Comparison of ENCODE assay signal across 10 cellular contexts in the genomic region with DNA sequence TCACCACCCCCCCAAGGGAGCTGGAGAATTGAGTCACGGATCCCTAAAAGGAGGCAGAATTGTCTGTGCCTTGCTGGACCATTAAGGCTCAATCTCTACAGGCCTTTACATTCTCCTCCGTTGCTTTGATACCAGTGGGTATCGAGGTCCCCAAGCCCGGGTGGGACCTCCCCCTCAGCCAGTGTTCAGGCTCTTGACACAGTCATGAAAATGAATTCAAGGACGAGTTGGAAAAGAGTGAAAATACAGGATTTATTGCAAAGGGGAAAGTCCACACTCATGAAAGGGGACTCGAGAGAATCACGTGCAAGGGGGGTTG. TPM values are rescaled to one million over a fixed set of nuclear protein-coding genes. Genes with fewer than 3 reads are reported as not detected.
DNase-seq lines count a peak whose midpoint lies in the region; ATAC-seq, FAIRE-seq and TF ChIP-seq lines count a peak whose summit lies in the region.
"Had no signal": no experiment of that assay in that cellular context is flagged by ENCODE, and none has a peak within 500 bp of the region (broad histone marks: within the 10 kb centered on the region; RNA-seq: fewer than 3 reads in every experiment).

No MANE protein-coding gene starts in this region.

- peaks cover 26 to 79% (median 36%) of the 10 kb centered on the region in 11 experiments for H4K20me1 ChIP-seq in BLaER1 treated with 17β-estradiol and CSF1 and Interleukin-3, amounts not matched to agents 10 nM and 100 nM
- H4K20me1 ChIP-seq in GM23248 (ENCODE audit: insufficient read depth) (peaks cover 5% of the 10 kb centered on the region; the same call in 1 of the 2 replicates), K562 (replicated peaks; ENCODE audit: control insufficient read depth, insufficient read depth, low read length) (peaks cover 32% of the 10 kb centered on the region)

- H3K27ac Mint-ChIP-seq in osteocyte (ENCODE audit: unreplicated experiment) = peak overlapping the region; percentile 44

- H3F3A ChIP-seq in GM23248 (ENCODE audit: insufficient read depth) = peaks cover 63% of the 10 kb centered on the region

- TF ChIP-seq CTCF in K562 (IDR thresholded peaks at IDR 0.05 in 2 of 3, conservative IDR thresholded peaks at IDR 0.05 in 1 of 3; ENCODE audit: insufficient read depth in 2 of 3, low read depth in 1 of 3, low read length in 3 of 3) (no peak), osteocyte (IDR thresholded peaks at IDR 0.05) (no peak), body of pancreas (IDR thresholded peaks at IDR 0.05) (no peak)

- H3K79me2 ChIP-seq in GM23248 (ENCODE audit: insufficient read depth) = peaks cover 49% of the 10 kb centered on the region
- peaks cover 48% of the 10 kb centered on the region for H3K79me2 ChIP-seq in K562 (ENCODE audit: control insufficient read depth, insufficient read depth, low read length)

- H3K4me3 Mint-ChIP-seq in osteocyte (ENCODE audit: unreplicated experiment) = no peak overlapping the region

- POLR2A ChIA-PET in K562 (lab: Yijun Ruan, JAX) = interaction anchor here (0.6 to 12.2 kb wide), 15 partner anchors 9 to 205 kb away, joined by 3 to 439 read pairs (median 7); a partner anchor contains a TSS

- H3K9ac ChIP-seq in BLaER1 treated with 17β-estradiol and CSF1 and Interleukin-3, amounts not matched to agents 10 nM and 100 nM = peak overlapping the region in 1 of 11 experiments; percentile 96; a peak in 3 of 22 replicates
- H3K9ac ChIP-seq in GM23248 (no peak overlapping the region), K562 (ENCODE audit: insufficient read depth in 1 of 2, low read depth in 2 of 2, low read length in 2 of 2) (peak overlapping the region; percentile 60; a peak in 3 of 4 replicates)

- CTCF ChIA-PET in K562 (lab: Yijun Ruan, JAX; ENCODE audit: low intra/inter-chr PET ratio) = no interaction called here

- no peaks in the 10 kb centered on the region for H3K9me3 Mint-ChIP-seq in osteocyte (ENCODE audit: unreplicated experiment)

- no peaks in the 10 kb centered on the region for H3K27me3 ChIP-seq in BLaER1 treated with 17β-estradiol and CSF1 and Interleukin-3, amounts not matched to agents 10 nM and 100 nM
- H3K27me3 ChIP-seq in GM23248 (replicated peaks; ENCODE audit: insufficient read depth) (no peaks in the 10 kb centered on the region), K562 (ENCODE audit: control insufficient read depth in 2 of 2, insufficient read depth in 2 of 2, low read length in 2 of 2) (no peaks in the 10 kb centered on the region), body of pancreas (no peaks in the 10 kb centered on the region)

- H3K9me3 ChIP-seq in BLaER1 treated with 17β-estradiol and CSF1 and Interleukin-3, amounts not matched to agents 10 nM and 100 nM (replicated peaks in 1 of 11) = peaks cover 9 to 25% (median 11%) of the 10 kb centered on the region in 11 experiments
- H3K9me3 ChIP-seq in GM23248 (ENCODE audit: low read depth) (no peaks in the 10 kb centered on the region), K562 (replicated peaks; ENCODE audit: control insufficient read depth, insufficient read depth, low read depth, low read length) (peaks cover 7% of the 10 kb centered on the region), body of pancreas (no peaks in the 10 kb centered on the region)

- peaks cover 49 to 82% (median 64%) of the 10 kb centered on the region in 10 experiments for H3K4me1 ChIP-seq in BLaER1 treated with 17β-estradiol and CSF1 and Interleukin-3, amounts not matched to agents 10 nM and 100 nM
- peaks cover 14% of the 10 kb centered on the region for H3K4me1 ChIP-seq in GM23248 (ENCODE audit: insufficient read depth)
- peaks cover 25 to 44% of the 10 kb centered on the region in 2 experiments for H3K4me1 ChIP-seq in K562 (replicated peaks in 1 of 2; ENCODE audit: control insufficient read depth in 2 of 2, insufficient read depth in 2 of 2, low read length in 2 of 2)
- peaks cover 36% of the 10 kb centered on the region for H3K4me1 ChIP-seq in body of pancreas

- no peak overlapping the region for H3K4me3 ChIP-seq in BLaER1 treated with 17β-estradiol and CSF1 and Interleukin-3, amounts not matched to agents 10 nM and 100 nM
- no peak overlapping the region for H3K4me3 ChIP-seq in GM23248
- H3K4me3 ChIP-seq in K562 = no peak overlapping the region
- no peak overlapping the region for H3K4me3 ChIP-seq in body of pancreas

- TF ChIP-seq RAD21 in K562 (CRISPR knock-in tag; conservative IDR thresholded peaks at IDR 0.05 in 1 of 2, IDR thresholded peaks at IDR 0.05 in 1 of 2) = no peak

- no peak for TF ChIP-seq EP300 in K562 (IDR thresholded peaks at IDR 0.05; ENCODE audit: low read length)

- H2AFZ ChIP-seq in GM23248 (no peak overlapping the region), K562 (ENCODE audit: low read depth, low read length) (no peak overlapping the region)

- H3K4me1 Mint-ChIP-seq in osteocyte (ENCODE audit: unreplicated experiment) = peaks cover 31% of the 10 kb centered on the region

- no peaks in the 10 kb centered on the region for H3K9me1 ChIP-seq in K562 (ENCODE audit: control insufficient read depth, insufficient read depth, low read length)

- no TSS peak for BruUV-seq in K562 (replicated peaks; lab: Mats Ljungman, UMichigan)

- peaks cover 42% of the 10 kb centered on the region for H3K36me3 Mint-ChIP-seq in osteocyte (ENCODE audit: unreplicated experiment)

- H3K36me3 ChIP-seq in BLaER1 treated with 17β-estradiol and CSF1 and Interleukin-3, amounts not matched to agents 10 nM and 100 nM = peaks cover 42 to 68% (median 55%) of the 10 kb centered on the region in 11 experiments
- H3K36me3 ChIP-seq in GM23248 (ENCODE audit: low read depth) = peaks cover 42% of the 10 kb centered on the region
- peaks cover 42% of the 10 kb centered on the region for H3K36me3 ChIP-seq in K562 (ENCODE audit: control insufficient read depth, insufficient read depth, low read length)
- H3K36me3 ChIP-seq in body of pancreas (replicated peaks in 1 of 2; ENCODE audit: insufficient read depth in 1 of 2, low read depth in 2 of 2) = peaks cover 0 to 4% of the 10 kb centered on the region in 2 donors

- FAIRE-seq in K562 (lab: Jason Lieb, UNC) = no peak

- 80 to 81% methylated on average over 7 of the region's 7 CpGs for WGBS in GM23248 (ENCODE audit: low coverage in 1 of 2, low lambda C conversion rate in 2 of 2, missing lambda C conversion rate in 2 of 2), 2 experiments
- WGBS in K562 (ENCODE audit: insufficient coverage, low coverage, missing lambda C conversion rate) = 23% methylated on average over 7 of the region's 7 CpGs
- 78 to 86% methylated on average over 7 of the region's 7 CpGs for WGBS in body of pancreas, 2 donors

- peak; percentile 30 for DNase-seq in GM23248
- DNase-seq in K562 (ENCODE audit: extremely low read depth in 1 of 4, low spot score in 3 of 4) = peak in 1 of 4 experiments; percentile 9
- DNase-seq in osteocyte (ENCODE audit: extremely low spot score, unreplicated experiment) = no peak
- no peak for DNase-seq in body of pancreas
- no peak for DNase-seq in stimulated activated CD4-positive, alpha-beta T cell treated with anti-CD3 and anti-CD28 coated beads, Interleukin-4, amount 100 ng/mL, for 1 hour
- DNase-seq in UCSD-AML1 (lab: John Stamatoyannopoulos, UW; ENCODE audit: unreplicated experiment) = no peak
- DNase-seq: effector CD8-positive, alpha-beta T cell; NCI-H2081 had no signal

- no peaks in the 10 kb centered on the region for H3K27me3 Mint-ChIP-seq in osteocyte (ENCODE audit: unreplicated experiment)

- in situ Hi-C loops in GM23248 (cut with MboI) = no loop called here
- in situ Hi-C loops in K562 (cut with MboI) = loop anchor here (10.0 kb wide), 1 partner anchor 87 kb away; a partner anchor contains a TSS

- TF ChIP-seq POLR2A in K562 (conservative IDR thresholded peaks at IDR 0.05) = no peak
- TF ChIP-seq POLR2A in body of pancreas (IDR thresholded peaks at IDR 0.05) = no peak

- peak overlapping the region in 8 of 11 experiments; percentile 44 to 99 (median 96); a peak in 15 of 22 replicates for H3K27ac ChIP-seq in BLaER1 treated with 17β-estradiol and CSF1 and Interleukin-3, amounts not matched to agents 10 nM and 100 nM
- H3K27ac ChIP-seq in GM23248 (0 out of 2 replicates have a peak overlapping the region, but pooled peaks have one; percentile 3), K562 (ENCODE audit: extremely low read depth, low read depth, low read length) (peak overlapping the region; percentile 56), body of pancreas (no peak overlapping the region)

- intact Hi-C loops in K562 (cut with micrococcal nuclease) = no loop called here
- intact Hi-C loops in body of pancreas (cut with DNase I) = no loop called here

- ATAC-seq in K562 (no peak), body of pancreas (no peak), GM18517 (IDR thresholded peaks at IDR 0.05; ENCODE audit: unreplicated experiment) (no peak)

- no peaks in the 10 kb centered on the region for H3K9me2 ChIP-seq in GM23248 (ENCODE audit: insufficient read depth)

- H3K4me2 ChIP-seq in BLaER1 treated with 17β-estradiol and CSF1 and Interleukin-3, amounts not matched to agents 10 nM and 100 nM = peak overlapping the region; percentile 89 to 100 (median 98); a peak in 18 of 22 replicates
- H3K4me2 ChIP-seq in GM23248 (ENCODE audit: unreplicated experiment) = no peak overlapping the region
- peak overlapping the region; percentile 27 for H3K4me2 ChIP-seq in K562 (ENCODE audit: insufficient read depth, low read length)

RNA-seq across cellular contexts. Expression of a gene that starts 5.6 kb away (rescaled TPM):
- total RNA-seq in GM23248 (2014; rRNA removed; shearing (Covaris generic)) = 63.8 and 71.3 TPM in 2 replicates
- polyA plus RNA-seq in GM23248 (2016; fragmentation: Nextera tagmentation; extraction: Ambion mirVana) (78.9 and 83.0 TPM in 2 replicates), K562 (2011; rRNA removed) (38.1 and 60.9 TPM in 2 replicates), K562 (2014; fragmentation: Illumina TruSeq; extraction: Trizol) (67.6 and 73.7 TPM in 2 replicates), K562 (2014; fragmentation: Nextera tagmentation; extraction: Ambion mirVana) (1 to 10 TPM in 1 of 2 experiments, under 1 TPM in 1; 0.42 to 1.3 TPM), K562 (2014; rRNA removed) (55.7 and 77.6 TPM in 2 replicates)
- 91.7 and 166 TPM in 2 replicates for total RNA-seq in K562 (2011; cell fraction: chromatin; rRNA removed; ENCODE audit: low replicate concordance)
- total RNA-seq in K562 (2011; cell fraction: nucleolus; rRNA removed) = 117 and 129 TPM in 2 replicates
- total RNA-seq in K562 (2011; cell fraction: nucleoplasm; rRNA removed) = 102 and 128 TPM in 2 replicates
- total RNA-seq in K562 (2014; rRNA removed) (59.1 and 87.0 TPM in 2 replicates), K562 (2014; rRNA removed; fragmentation: Illumina TruSeq; extraction: Trizol) (37.8 and 44.0 TPM in 2 replicates), K562 (2015; rRNA removed; fragmentation: Illumina TruSeq; extraction: Trizol) (34.8 and 35.5 TPM in 2 replicates), K562 (2021) (64.8 and 67.4 TPM in 2 replicates), osteocyte (96.5 and 118 TPM in 2 replicates), body of pancreas (10 to 100 TPM; 17.9 to 49.4 TPM)
- polyA plus RNA-seq in K562 (2011; cell fraction: cytosol; rRNA removed) = 32.7 and 34.1 TPM in 2 replicates
- polyA plus RNA-seq in K562 (2011; cell fraction: nucleus; rRNA removed) = 82.3 and 88.1 TPM in 2 replicates
- polyA plus RNA-seq in K562 (2012) = 62.3 and 136 TPM in 2 replicates
- polyA minus RNA-seq in K562 (2011; rRNA and poly(A)+ RNA removed) = 26.6 and 38.8 TPM in 2 replicates
- polyA minus RNA-seq in K562 (2011; cell fraction: cytosol; rRNA and poly(A)+ RNA removed) = 24.1 and 29.0 TPM in 2 replicates
- 33.5 and 61.9 TPM in 2 replicates for polyA minus RNA-seq in K562 (2011; cell fraction: nucleus; rRNA and poly(A)+ RNA removed)

RNA-seq across cellular contexts. Expression of a gene that starts 9.4 kb away (rescaled TPM):
- 12.3 and 14.2 TPM in 2 replicates for total RNA-seq in GM23248 (2014; rRNA removed; shearing (Covaris generic))
- 16.6 and 19.4 TPM in 2 replicates for polyA plus RNA-seq in GM23248 (2016; fragmentation: Nextera tagmentation; extraction: Ambion mirVana)
- 22.1 and 56.7 TPM in 2 replicates for total RNA-seq in K562 (2011; cell fraction: chromatin; rRNA removed; ENCODE audit: low replicate concordance)
- 27.5 and 39.4 TPM in 2 replicates for total RNA-seq in K562 (2011; cell fraction: nucleolus; rRNA removed)
- total RNA-seq in K562 (2011; cell fraction: nucleoplasm; rRNA removed) = 22.7 and 27.9 TPM in 2 replicates
- 17.0 and 20.1 TPM in 2 replicates for total RNA-seq in K562 (2014; rRNA removed)
- 3.3 and 4.4 TPM in 2 replicates for total RNA-seq in K562 (2014; rRNA removed; fragmentation: Illumina TruSeq; extraction: Trizol)
- 5.2 and 5.6 TPM in 2 replicates for total RNA-seq in K562 (2015; rRNA removed; fragmentation: Illumina TruSeq; extraction: Trizol)
- total RNA-seq in K562 (2021) = 27.2 and 30.8 TPM in 2 replicates
- 13.4 and 25.1 TPM in 2 replicates for polyA plus RNA-seq in K562 (2011; rRNA removed)
- 20.5 and 26.0 TPM in 2 replicates for polyA plus RNA-seq in K562 (2011; cell fraction: cytosol; rRNA removed)
- 33.6 and 37.4 TPM in 2 replicates for polyA plus RNA-seq in K562 (2011; cell fraction: nucleus; rRNA removed)
- polyA plus RNA-seq in K562 (2012) = 17.0 and 29.2 TPM in 2 replicates
- polyA plus RNA-seq in K562 (2014; fragmentation: Illumina TruSeq; extraction: Trizol) = 11.4 and 18.4 TPM in 2 replicates
- polyA plus RNA-seq in K562 (2014; fragmentation: Nextera tagmentation; extraction: Ambion mirVana) = under 1 TPM; 0.07 to 0.31 TPM
- 22.0 and 23.5 TPM in 2 replicates for polyA plus RNA-seq in K562 (2014; rRNA removed)
- 2.8 and 3.5 TPM in 2 replicates for polyA minus RNA-seq in K562 (2011; rRNA and poly(A)+ RNA removed)
- 10.6 and 15.0 TPM in 2 replicates for polyA minus RNA-seq in K562 (2011; cell fraction: cytosol; rRNA and poly(A)+ RNA removed)
- 8.1 and 13.7 TPM in 2 replicates for polyA minus RNA-seq in K562 (2011; cell fraction: nucleus; rRNA and poly(A)+ RNA removed)
- total RNA-seq in osteocyte = 31.0 and 40.0 TPM in 2 replicates
- total RNA-seq in body of pancreas = 10 to 100 TPM in 1 of 2 donors, 1 to 10 TPM in 1; 6.5 to 21.1 TPM

RNA-seq across cellular contexts. Expression of a gene that starts 20.7 kb away (rescaled TPM):
- not detected in 2 replicates for total RNA-seq in GM23248 (2014; rRNA removed; shearing (Covaris generic))
- polyA plus RNA-seq in GM23248 (2016; fragmentation: Nextera tagmentation; extraction: Ambion mirVana) = not detected in 2 replicates
- 0.46 and 1.5 TPM in 2 replicates for total RNA-seq in K562 (2011; cell fraction: chromatin; rRNA removed; ENCODE audit: low replicate concordance)
- total RNA-seq in K562 (2011; cell fraction: nucleolus; rRNA removed) = 1.2 and 1.7 TPM in 2 replicates
- total RNA-seq in K562 (2011; cell fraction: nucleoplasm; rRNA removed) = 0.53 and 2.4 TPM in 2 replicates
- 0.05 TPM in 1 of 2 replicates, not detected in the other for total RNA-seq in K562 (2014; rRNA removed)
- total RNA-seq in K562 (2014; rRNA removed; fragmentation: Illumina TruSeq; extraction: Trizol) = 0.07 TPM in 1 of 2 replicates, not detected in the other
- total RNA-seq in K562 (2015; rRNA removed; fragmentation: Illumina TruSeq; extraction: Trizol) = 0.11 TPM in 2 replicates
- total RNA-seq in K562 (2021) = 0.89 and 1.5 TPM in 2 replicates
- polyA plus RNA-seq in K562 (2011; rRNA removed) = 0.25 and 1.4 TPM in 2 replicates
- 0.49 and 1.2 TPM in 2 replicates for polyA plus RNA-seq in K562 (2011; cell fraction: cytosol; rRNA removed)
- polyA plus RNA-seq in K562 (2011; cell fraction: nucleus; rRNA removed) = 0.37 and 2.6 TPM in 2 replicates
- 0.53 and 0.68 TPM in 2 replicates for polyA plus RNA-seq in K562 (2012)
- 0.15 and 0.19 TPM in 2 replicates for polyA plus RNA-seq in K562 (2014; fragmentation: Illumina TruSeq; extraction: Trizol)
- polyA plus RNA-seq in K562 (2014; fragmentation: Nextera tagmentation; extraction: Ambion mirVana) = under 1 TPM in 1 of 2 experiments, not detected in 1; 0.18 TPM
- 0.38 and 1.1 TPM in 2 replicates for polyA plus RNA-seq in K562 (2014; rRNA removed)
- polyA minus RNA-seq in K562 (2011; rRNA and poly(A)+ RNA removed) = 0.53 and 0.90 TPM in 2 replicates
- polyA minus RNA-seq in K562 (2011; cell fraction: cytosol; rRNA and poly(A)+ RNA removed) = 2.3 TPM in 1 of 2 replicates, not detected in the other
- polyA minus RNA-seq in K562 (2011; cell fraction: nucleus; rRNA and poly(A)+ RNA removed) = 0.78 TPM in 1 of 2 replicates, not detected in the other
- total RNA-seq in osteocyte = not detected in 2 replicates
- total RNA-seq in body of pancreas = not detected

RNA-seq across cellular contexts. Expression of a gene that starts 22.3 kb away (rescaled TPM):
- total RNA-seq in GM23248 (2014; rRNA removed; shearing (Covaris generic)) = 362 and 401 TPM in 2 replicates
- polyA plus RNA-seq in GM23248 (2016; fragmentation: Nextera tagmentation; extraction: Ambion mirVana) (412 and 438 TPM in 2 replicates), K562 (2011; rRNA removed) (59.3 and 117 TPM in 2 replicates), K562 (2014; fragmentation: Illumina TruSeq; extraction: Trizol) (87.6 and 141 TPM in 2 replicates), K562 (2014; fragmentation: Nextera tagmentation; extraction: Ambion mirVana) (1 to 10 TPM; 3.1 to 5.3 TPM), K562 (2014; rRNA removed) (133 and 139 TPM in 2 replicates)
- total RNA-seq in K562 (2011; cell fraction: chromatin; rRNA removed; ENCODE audit: low replicate concordance) = 137 and 349 TPM in 2 replicates
- 313 and 352 TPM in 2 replicates for total RNA-seq in K562 (2011; cell fraction: nucleolus; rRNA removed)
- total RNA-seq in K562 (2011; cell fraction: nucleoplasm; rRNA removed) = 274 and 285 TPM in 2 replicates
- total RNA-seq in K562 (2014; rRNA removed) (102 and 111 TPM in 2 replicates), K562 (2014; rRNA removed; fragmentation: Illumina TruSeq; extraction: Trizol) (25.5 and 42.5 TPM in 2 replicates), K562 (2015; rRNA removed; fragmentation: Illumina TruSeq; extraction: Trizol) (71.7 and 82.4 TPM in 2 replicates), K562 (2021) (138 and 153 TPM in 2 replicates), osteocyte (260 and 264 TPM in 2 replicates), body of pancreas (100 to 1,000 TPM; 129 to 170 TPM)
- 120 and 173 TPM in 2 replicates for polyA plus RNA-seq in K562 (2011; cell fraction: cytosol; rRNA removed)
- 155 and 191 TPM in 2 replicates for polyA plus RNA-seq in K562 (2011; cell fraction: nucleus; rRNA removed)
- polyA plus RNA-seq in K562 (2012) = 146 and 236 TPM in 2 replicates
- polyA minus RNA-seq in K562 (2011; rRNA and poly(A)+ RNA removed) = 33.7 and 41.4 TPM in 2 replicates
- 54.1 and 89.7 TPM in 2 replicates for polyA minus RNA-seq in K562 (2011; cell fraction: cytosol; rRNA and poly(A)+ RNA removed)
- polyA minus RNA-seq in K562 (2011; cell fraction: nucleus; rRNA and poly(A)+ RNA removed) = 35.5 and 49.4 TPM in 2 replicates

RNA-seq across cellular contexts. Expression of a gene that starts 41.6 kb away (rescaled TPM):
- total RNA-seq in GM23248 (2014; rRNA removed; shearing (Covaris generic)) = 2.6 and 3.9 TPM in 2 replicates
- 3.7 and 4.4 TPM in 2 replicates for polyA plus RNA-seq in GM23248 (2016; fragmentation: Nextera tagmentation; extraction: Ambion mirVana)
- total RNA-seq in K562 (2011; cell fraction: chromatin; rRNA removed; ENCODE audit: low replicate concordance) = 0.70 and 1.7 TPM in 2 replicates
- 0.50 and 1.1 TPM in 2 replicates for total RNA-seq in K562 (2011; cell fraction: nucleolus; rRNA removed)
- total RNA-seq in K562 (2011; cell fraction: nucleoplasm; rRNA removed) = 0.53 and 0.88 TPM in 2 replicates
- total RNA-seq in K562 (2014; rRNA removed) = 0.20 TPM in 1 of 2 replicates, not detected in the other
- not detected in 2 replicates for total RNA-seq in K562 (2014; rRNA removed; fragmentation: Illumina TruSeq; extraction: Trizol)
- total RNA-seq in K562 (2015; rRNA removed; fragmentation: Illumina TruSeq; extraction: Trizol) = not detected in 2 replicates
- 0.16 TPM in 1 of 2 replicates, not detected in the other for total RNA-seq in K562 (2021)
- 0.20 TPM in 1 of 2 replicates, not detected in the other for polyA plus RNA-seq in K562 (2011; rRNA removed)
- 0.19 and 0.22 TPM in 2 replicates for polyA plus RNA-seq in K562 (2011; cell fraction: cytosol; rRNA removed)
- 0.60 and 1.2 TPM in 2 replicates for polyA plus RNA-seq in K562 (2011; cell fraction: nucleus; rRNA removed)
- 0.21 and 1.0 TPM in 2 replicates for polyA plus RNA-seq in K562 (2012)
- polyA plus RNA-seq in K562 (2014; fragmentation: Illumina TruSeq; extraction: Trizol) = not detected in 2 replicates
- polyA plus RNA-seq in K562 (2014; fragmentation: Nextera tagmentation; extraction: Ambion mirVana) = not detected
- polyA plus RNA-seq in K562 (2014; rRNA removed) = not detected in 2 replicates
- not detected in 2 replicates for polyA minus RNA-seq in K562 (2011; rRNA and poly(A)+ RNA removed)
- not detected in 2 replicates for polyA minus RNA-seq in K562 (2011; cell fraction: cytosol; rRNA and poly(A)+ RNA removed)
- not detected in 2 replicates for polyA minus RNA-seq in K562 (2011; cell fraction: nucleus; rRNA and poly(A)+ RNA removed)
- total RNA-seq in osteocyte = 23.9 and 29.1 TPM in 2 replicates
- 1 to 10 TPM; 2.1 to 3.3 TPM for total RNA-seq in body of pancreas

Comparison
In these comparisons a context has a peak if more than half of its experiments do, and no peak if none do; other contexts are left out.
1. H3K27ac ChIP-seq: peak in BLaER1 treated with 17β-estradiol and CSF1 and Interleukin-3, amounts not matched to agents 10 nM and 100 nM (8 of 11), GM23248 (single experiment) and K562 (single experiment); none in body of pancreas (0 of 4).